In the genomic region with DNA sequence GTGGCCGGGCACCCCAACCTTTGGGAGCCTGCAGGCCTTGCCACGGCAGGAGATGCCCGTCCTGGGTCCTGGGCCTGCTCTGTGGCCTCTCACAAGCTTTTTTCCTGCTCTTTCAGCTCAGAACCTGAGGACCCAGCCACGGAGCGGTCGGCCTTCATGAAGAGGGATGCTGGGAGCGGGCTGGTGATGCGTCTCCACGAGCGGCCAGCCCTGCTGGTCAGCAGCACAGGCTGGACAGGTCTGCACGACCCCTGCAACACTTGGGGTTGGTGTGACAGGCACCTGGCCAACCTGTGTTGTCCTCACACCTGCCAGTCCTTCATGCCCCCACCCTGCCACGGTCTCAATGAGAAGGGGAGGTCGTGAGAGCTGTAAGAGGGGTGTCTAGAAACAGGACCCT, we compare ENCODE assay signal across 35 cellular contexts.
"Had no signal": no experiment of that assay in that cellular context is flagged by ENCODE, and none has a peak within 500 bp of the region (broad histone marks: within the 10 kb centered on the region; RNA-seq: fewer than 3 reads in every experiment).

No MANE protein-coding gene starts in this region.

- H3K27me3 ChIP-seq: ascending aorta, body of pancreas, brain microvascular endothelial cell, breast epithelium had no signal

- H3K27ac Mint-ChIP-seq: activated B cell treated with CpG ODN at 0.5 μM for 24 hours; activated CD4-positive, alpha-beta memory T cell treated with anti-CD3 and anti-CD28 coated beads, Interleukin-2, amount 10 ng/mL, durations not matched to agents 7 days and 5 days; activated CD4-positive, alpha-beta T cell treated with anti-CD3 and anti-CD28 coated beads, Interleukin-2, amount 10 ng/mL, durations not matched to agents 7 days and 5 days; activated CD8-positive, alpha-beta memory T cell treated with anti-CD3 and anti-CD28 coated beads, Interleukin-2, amount 10 ng/mL, durations not matched to agents 7 days and 5 days; activated CD8-positive, alpha-beta T cell treated with anti-CD3 and anti-CD28 coated beads, Interleukin-2, amount 10 ng/mL, durations not matched to agents 7 days and 5 days; activated naive CD4-positive, alpha-beta T cell treated with anti-CD3 and anti-CD28 coated beads, Interleukin-2, amount 10 ng/mL, durations not matched to agents 7 days and 5 days; activated naive CD4-positive, alpha-beta T cell treated with anti-CD3 and anti-CD28 coated beads, Interleukin-2, amount 50 U/mL, for 24 hours; activated naive CD8-positive, alpha-beta T cell treated with anti-CD3 and anti-CD28 coated beads, Interleukin-2, amount 50 U/mL, for 24 hours; activated T-cell treated with anti-CD3 and anti-CD28 coated beads, Interleukin-2, amount 50 U/mL, for 24 hours; activated T-helper 2 cell treated with anti-CD3 and anti-CD28 coated beads, Interferon-gamma antibody, Interleukin-2, Interleukin-4, amounts not matched to agents 10 μg/mL and 5 μg/mL and 100 μg/mL, durations not matched to agents 14 hours and 24 hours and 36 hours; T-helper 1 cell treated with Interleukin-12 subunit alpha and Interleukin-12 subunit beta and Interleukin-4 antibody, amounts not matched to agents 30 μg/mL and 1 μg/mL, for 36 hours; T-helper 2 cell treated with Interferon-gamma antibody and Interleukin-4, amounts not matched to agents 5 μg/mL and 100 μg/mL, for 36 hours had no signal

- H3K4me3 Mint-ChIP-seq: activated B cell treated with CpG ODN at 0.5 μM for 24 hours; activated CD4-positive, alpha-beta memory T cell treated with anti-CD3 and anti-CD28 coated beads, Interleukin-2, amount 10 ng/mL, durations not matched to agents 7 days and 5 days; activated CD4-positive, alpha-beta T cell treated with anti-CD3 and anti-CD28 coated beads, Interleukin-2, amount 10 ng/mL, durations not matched to agents 7 days and 5 days; activated CD8-positive, alpha-beta memory T cell treated with anti-CD3 and anti-CD28 coated beads, Interleukin-2, amount 10 ng/mL, durations not matched to agents 7 days and 5 days; activated CD8-positive, alpha-beta T cell treated with anti-CD3 and anti-CD28 coated beads, Interleukin-2, amount 10 ng/mL, durations not matched to agents 7 days and 5 days; activated naive CD4-positive, alpha-beta T cell treated with anti-CD3 and anti-CD28 coated beads, Interleukin-2, amount 10 ng/mL, durations not matched to agents 7 days and 5 days; activated naive CD4-positive, alpha-beta T cell treated with anti-CD3 and anti-CD28 coated beads, Interleukin-2, amount 50 U/mL, for 24 hours; activated naive CD8-positive, alpha-beta T cell; activated naive CD8-positive, alpha-beta T cell treated with anti-CD3 and anti-CD28 coated beads, Interleukin-2, amount 10 ng/mL, durations not matched to agents 7 days and 5 days; activated naive CD8-positive, alpha-beta T cell treated with anti-CD3 and anti-CD28 coated beads, Interleukin-2, amount 50 U/mL, for 24 hours; activated T-cell treated with anti-CD3 and anti-CD28 coated beads, Interleukin-2, amount 50 U/mL, for 24 hours; T-helper 1 cell treated with Interleukin-12 subunit alpha and Interleukin-12 subunit beta and Interleukin-4 antibody, amounts not matched to agents 30 μg/mL and 1 μg/mL, for 36 hours; T-helper 2 cell treated with Interferon-gamma antibody and Interleukin-4, amounts not matched to agents 5 μg/mL and 100 μg/mL, for 36 hours had no signal

- H3K27me3 Mint-ChIP-seq: activated CD4-positive, alpha-beta memory T cell treated with anti-CD3 and anti-CD28 coated beads, Interleukin-2, amount 10 ng/mL, durations not matched to agents 7 days and 5 days; activated CD4-positive, alpha-beta T cell treated with anti-CD3 and anti-CD28 coated beads, Interleukin-2, amount 10 ng/mL, durations not matched to agents 7 days and 5 days; activated CD8-positive, alpha-beta memory T cell treated with anti-CD3 and anti-CD28 coated beads, Interleukin-2, amount 10 ng/mL, durations not matched to agents 7 days and 5 days; activated naive CD4-positive, alpha-beta T cell treated with anti-CD3 and anti-CD28 coated beads, Interleukin-2, amount 50 U/mL, for 24 hours; activated naive CD8-positive, alpha-beta T cell treated with anti-CD3 and anti-CD28 coated beads, Interleukin-2, amount 10 ng/mL, durations not matched to agents 7 days and 5 days had no signal

- H3K27ac ChIP-seq: ascending aorta, body of pancreas, brain microvascular endothelial cell, breast epithelium, VCaP had no signal

- H3K4me1 Mint-ChIP-seq: activated B cell treated with CpG ODN at 0.5 μM for 24 hours; activated naive CD4-positive, alpha-beta T cell treated with anti-CD3 and anti-CD28 coated beads, Interleukin-2, amount 50 U/mL, for 24 hours; activated naive CD8-positive, alpha-beta T cell treated with anti-CD3 and anti-CD28 coated beads, Interleukin-2, amount 50 U/mL, for 24 hours had no signal

- FAIRE-seq: TTC549 had no signal

- H3K4me1 ChIP-seq: ascending aorta, body of pancreas, breast epithelium had no signal

- H3K36me3 ChIP-seq: ascending aorta, brain microvascular endothelial cell, breast epithelium had no signal

- DNase-seq: activated B cell treated with CpG ODN at 0.5 μM for 24 hours; activated CD4-positive, alpha-beta memory T cell treated with anti-CD3 and anti-CD28 coated beads, Interleukin-2, amount 10 ng/mL, durations not matched to agents 7 days and 5 days; activated CD4-positive, alpha-beta T cell treated with anti-CD3 and anti-CD28 coated beads for 4 hours; activated CD4-positive, alpha-beta T cell treated with anti-CD3 and anti-CD28 coated beads, Interleukin-2, amount 10 ng/mL, durations not matched to agents 7 days and 5 days; activated CD4-positive, alpha-beta T cell treated with anti-CD3 and anti-CD28 coated beads, Interleukin-2, amount 50 U/mL, for 48 hours; activated CD4-positive, CD25-positive, alpha-beta regulatory T cell treated with anti-CD3 and anti-CD28 coated beads, Interleukin-2, amount 50 U/mL, for 72 hours; activated CD8-positive, alpha-beta memory T cell treated with anti-CD3 and anti-CD28 coated beads for 24 hours; activated CD8-positive, alpha-beta memory T cell treated with anti-CD3 and anti-CD28 coated beads, Interleukin-2, amount 10 ng/mL, durations not matched to agents 7 days and 5 days; activated CD8-positive, alpha-beta memory T cell treated with anti-CD3 and anti-CD28 coated beads, Interleukin-2, amount 50 U/mL, for 48 hours; activated CD8-positive, alpha-beta T cell treated with anti-CD3 and anti-CD28 coated beads, Interleukin-2, amount 10 ng/mL, durations not matched to agents 7 days and 5 days; activated effector memory CD4-positive, alpha-beta T cell treated with Interleukin-2 at 50 U/mL for 16 hours; activated gamma-delta T cell; activated naive CD4-positive, alpha-beta T cell treated with anti-CD3 and anti-CD28 coated beads, Interleukin-2, amount 10 ng/mL, durations not matched to agents 7 days and 5 days; activated naive CD4-positive, alpha-beta T cell treated with Interleukin-2 at 50 U/mL for 16 hours; activated naive CD8-positive, alpha-beta T cell treated with anti-CD3 and anti-CD28 coated beads, Interleukin-2, amount 10 ng/mL, durations not matched to agents 7 days and 5 days; activated naive CD8-positive, alpha-beta T cell treated with anti-CD3 and anti-CD28 coated beads, Interleukin-2, amount 50 U/mL, for 24 hours; activated T-cell treated with anti-CD3 and anti-CD28 coated beads, Interleukin-2, amount 50 U/mL, for 24 hours; activated T-cell treated with anti-CD3 and anti-CD28 coated beads, Interleukin-2, amount 50 U/mL, for 48 hours; amygdala; anterior cingulate cortex; body of pancreas; brain microvascular endothelial cell; central memory CD4-positive, alpha-beta T cell; T-helper 1 cell; T-helper 2 cell; T-helper 9 cell had no signal

- H3K9me3 ChIP-seq: ascending aorta, body of pancreas, breast epithelium had no signal

- H3K36me3 Mint-ChIP-seq: activated CD8-positive, alpha-beta memory T cell treated with anti-CD3 and anti-CD28 coated beads, Interleukin-2, amount 10 ng/mL, durations not matched to agents 7 days and 5 days; activated naive CD4-positive, alpha-beta T cell treated with anti-CD3 and anti-CD28 coated beads, Interleukin-2, amount 10 ng/mL, durations not matched to agents 7 days and 5 days; activated naive CD4-positive, alpha-beta T cell treated with anti-CD3 and anti-CD28 coated beads, Interleukin-2, amount 50 U/mL, for 24 hours; activated naive CD8-positive, alpha-beta T cell; activated naive CD8-positive, alpha-beta T cell treated with anti-CD3 and anti-CD28 coated beads, Interleukin-2, amount 10 ng/mL, durations not matched to agents 7 days and 5 days had no signal

- H3K9me3 Mint-ChIP-seq: activated B cell treated with CpG ODN at 0.5 μM for 24 hours; activated CD4-positive, alpha-beta memory T cell treated with anti-CD3 and anti-CD28 coated beads, Interleukin-2, amount 10 ng/mL, durations not matched to agents 7 days and 5 days; activated CD4-positive, alpha-beta T cell treated with anti-CD3 and anti-CD28 coated beads, Interleukin-2, amount 10 ng/mL, durations not matched to agents 7 days and 5 days; activated naive CD4-positive, alpha-beta T cell treated with anti-CD3 and anti-CD28 coated beads, Interleukin-2, amount 10 ng/mL, durations not matched to agents 7 days and 5 days; activated naive CD4-positive, alpha-beta T cell treated with anti-CD3 and anti-CD28 coated beads, Interleukin-2, amount 50 U/mL, for 24 hours; activated naive CD8-positive, alpha-beta T cell treated with anti-CD3 and anti-CD28 coated beads, Interleukin-2, amount 10 ng/mL, durations not matched to agents 7 days and 5 days; activated naive CD8-positive, alpha-beta T cell treated with anti-CD3 and anti-CD28 coated beads, Interleukin-2, amount 50 U/mL, for 24 hours; activated T-cell treated with anti-CD3 and anti-CD28 coated beads, Interleukin-2, amount 50 U/mL, for 24 hours; activated T-helper 2 cell treated with anti-CD3 and anti-CD28 coated beads, Interferon-gamma antibody, Interleukin-2, Interleukin-4, amounts not matched to agents 10 μg/mL and 5 μg/mL and 100 μg/mL, durations not matched to agents 14 hours and 24 hours and 36 hours; T-helper 1 cell treated with Interleukin-12 subunit alpha and Interleukin-12 subunit beta and Interleukin-4 antibody, amounts not matched to agents 30 μg/mL and 1 μg/mL, for 36 hours; T-helper 2 cell treated with Interferon-gamma antibody and Interleukin-4, amounts not matched to agents 5 μg/mL and 100 μg/mL, for 36 hours had no signal

- H3K4me3 ChIP-seq: ascending aorta, body of pancreas, breast epithelium had no signal
